ENCODE assay signal across 23 cellular contexts in genomic region chr12:52187206-52187605, GRCh38. TPM values are rescaled to one million over a fixed set of nuclear protein-coding genes. Genes with fewer than 3 reads are reported as not detected.
DNase-seq lines count a peak whose midpoint lies in the region; ATAC-seq and TF ChIP-seq lines count a peak whose summit lies in the region.
"Had no signal": no experiment of that assay in that cellular context is flagged by ENCODE, and none has a peak within 500 bp of the region (broad histone marks: within the 10 kb centered on the region; RNA-seq: fewer than 3 reads in every experiment).

No MANE protein-coding gene starts in this region.

- peak overlapping the region; percentile 62 for H4K91ac ChIP-seq in mesenchymal stem cell (ENCODE audit: low read length)

- peaks cover 18% of the 10 kb centered on the region for H3K4me1 Mint-ChIP-seq in WTC11

- H3K4ac ChIP-seq in mesenchymal stem cell (ENCODE audit: low read depth in 1 of 2, low read length in 2 of 2), result peak overlapping the region; percentile 1 to 20

- no peaks in the 10 kb centered on the region for H3K36me3 Mint-ChIP-seq in WTC11

- peak overlapping the region; percentile 87 to 92 for H3K27ac ChIP-seq in SK-N-SH (ENCODE audit: low read depth in 2 of 2, low read length in 1 of 2)
- peak overlapping the region; percentile 78 for H3K27ac ChIP-seq in mesenchymal stem cell (ENCODE audit: low read length, poor library complexity, severe bottlenecking)
- H3K27ac ChIP-seq in vagina, result peak overlapping the region; percentile 52
- H3K27ac ChIP-seq in colonic mucosa, result no peak overlapping the region
- H3K27ac ChIP-seq: 22Rv1, dorsolateral prefrontal cortex, VCaP had no signal

- no peaks in the 10 kb centered on the region for H3K36me3 ChIP-seq in SK-N-SH (replicated peaks in 1 of 2; ENCODE audit: control insufficient read depth in 1 of 2, insufficient read depth in 2 of 2, low read length in 1 of 2)
- peaks cover 0 to 5% of the 10 kb centered on the region in 2 experiments for H3K36me3 ChIP-seq in mesenchymal stem cell (ENCODE audit: control insufficient read depth in 1 of 2, insufficient read depth in 2 of 2, low read depth in 1 of 2, low read length in 2 of 2)
- H3K36me3 ChIP-seq in vagina, result no peaks in the 10 kb centered on the region
- H3K36me3 ChIP-seq in colonic mucosa, result no peaks in the 10 kb centered on the region
- H3K36me3 ChIP-seq: transverse colon had no signal

- no peak for TF ChIP-seq POLR2A in vagina (IDR thresholded peaks at IDR 0.05)

- no peaks in the 10 kb centered on the region for H3K27me3 Mint-ChIP-seq in WTC11 (ENCODE audit: low read depth)

- H2BK12ac ChIP-seq in mesenchymal stem cell (ENCODE audit: low read length in 2 of 2), result peak overlapping the region; percentile 71 to 95

- H3K4me2 ChIP-seq in SK-N-SH (0 out of 2 replicates have a peak overlapping the region, but pooled peaks have one; percentile 46), mesenchymal stem cell (ENCODE audit: low read length, poor library complexity, severe bottlenecking) (no peak overlapping the region)

- H2BK15ac ChIP-seq in mesenchymal stem cell (ENCODE audit: low read depth, poor library complexity, severe bottlenecking), result peak overlapping the region; percentile 96

- H3K4me1 ChIP-seq in SK-N-SH (ENCODE audit: control insufficient read depth in 1 of 2, insufficient read depth in 2 of 2, low read depth in 1 of 2, low read length in 1 of 2) (peaks cover 65 to 83% of the 10 kb centered on the region in 2 experiments), mesenchymal stem cell (ENCODE audit: control insufficient read depth, insufficient read depth, low read depth, low read length) (peaks cover 86% of the 10 kb centered on the region), vagina (peaks cover 49% of the 10 kb centered on the region), colonic mucosa (peaks cover 4% of the 10 kb centered on the region)

- H2BK5ac ChIP-seq in mesenchymal stem cell (ENCODE audit: low read depth, low read length, poor library complexity, severe bottlenecking), result no peak overlapping the region

- H3K18ac ChIP-seq in mesenchymal stem cell (ENCODE audit: low read depth in 1 of 2, low read length in 2 of 2), result peak overlapping the region; percentile 69 to 87

- no peak for TF ChIP-seq RAD21 in SK-N-SH (IDR thresholded peaks at IDR 0.05; ENCODE audit: low read length)

- peak overlapping the region in 1 of 2 experiments; percentile 53 for H3K14ac ChIP-seq in mesenchymal stem cell (ENCODE audit: low read length in 2 of 2)

- no peak for ATAC-seq in SK-N-SH treated with all-trans-retinoic acid at 6 μM for 48 hours
- peak; percentile 29; the same call in 1 of the 2 replicates for ATAC-seq in WTC11
- ATAC-seq in GM21717 (IDR thresholded peaks at IDR 0.05; ENCODE audit: unreplicated experiment), result no peak
- ATAC-seq: K562 had no signal

- TF ChIP-seq CTCF in SK-N-SH (IDR thresholded peaks at IDR 0.05), result no peak
- no peak for TF ChIP-seq CTCF in WTC11 (IDR thresholded peaks at IDR 0.05)
- TF ChIP-seq CTCF in vagina (IDR thresholded peaks at IDR 0.05), result no peak
- no peak for TF ChIP-seq CTCF in colonic mucosa (IDR thresholded peaks at IDR 0.05)

- CTCF ChIA-PET in SK-N-SH (lab: Yijun Ruan, JAX), result interaction anchor here (1.0 to 5.1 kb wide), 4 partner anchors 10 to 162 kb away, joined by 3 to 17 read pairs (median 6); no protein-coding TSS in a partner anchor
- CTCF ChIA-PET in WTC11 (lab: Charles Lee), result interaction anchor here (0.7 to 3.6 kb wide), 12 partner anchors 10 to 175 kb away, joined by 3 to 23 read pairs (median 3); no protein-coding TSS in a partner anchor

- peak overlapping the region; percentile 12 for H2BK120ac ChIP-seq in mesenchymal stem cell (ENCODE audit: low read depth, low read length)

- WGBS in SK-N-SH (ENCODE audit: low lambda C conversion rate), result 83% methylated on average over 8 of the region's 11 CpGs
- 90% methylated on average over 11 of the region's 11 CpGs for WGBS in mesenchymal stem cell

- TF ChIP-seq EP300 in SK-N-SH (IDR thresholded peaks at IDR 0.05; ENCODE audit: borderline replicate concordance in 1 of 2, low read depth in 1 of 2, low read length in 1 of 2), result no peak

- no peak overlapping the region for H3K23ac ChIP-seq in mesenchymal stem cell (ENCODE audit: low read length in 2 of 2)

- H4K20me1 ChIP-seq in SK-N-SH (ENCODE audit: insufficient read depth), result no peaks in the 10 kb centered on the region

- peaks cover 32% of the 10 kb centered on the region; the same call in 1 of the 2 replicates for H3K79me2 ChIP-seq in SK-N-SH (ENCODE audit: insufficient read depth)

- H3F3A ChIP-seq in SK-N-SH (replicated peaks; ENCODE audit: insufficient read depth), result peaks cover 13% of the 10 kb centered on the region

- no peak overlapping the region for H3K27ac Mint-ChIP-seq in WTC11

- H3K4me3 ChIP-seq in SK-N-SH (ENCODE audit: low read depth in 2 of 2, low read length in 1 of 2) (no peak overlapping the region), mesenchymal stem cell (ENCODE audit: insufficient read depth in 1 of 2, low read depth in 1 of 2, low read length in 2 of 2) (no peak overlapping the region), vagina (no peak overlapping the region), colonic mucosa (no peak overlapping the region)
- H3K4me3 ChIP-seq: dorsolateral prefrontal cortex, K562, SJCRH30, transverse colon had no signal

- H3K9me3 ChIP-seq in SK-N-SH (no peaks in the 10 kb centered on the region), mesenchymal stem cell (ENCODE audit: control insufficient read depth, low read length) (no peaks in the 10 kb centered on the region), vagina (no peaks in the 10 kb centered on the region), colonic mucosa (no peaks in the 10 kb centered on the region)
- H3K9me3 ChIP-seq: SJCRH30, transverse colon had no signal

- POLR2A ChIA-PET in SK-N-SH (lab: Yijun Ruan, JAX) (interaction anchor here (4.4 kb wide), 1 partner anchor 14 kb away, joined by 53 read pairs; no protein-coding TSS in a partner anchor), WTC11 (lab: Charles Lee) (no interaction called here)

- no peak overlapping the region for H3K4me3 Mint-ChIP-seq in WTC11
- H3K4me3 Mint-ChIP-seq: nephron had no signal

- no peaks in the 10 kb centered on the region for H3K9me3 Mint-ChIP-seq in WTC11
- H3K9me3 Mint-ChIP-seq: nephron had no signal

- peaks cover 4% of the 10 kb centered on the region for H3K79me1 ChIP-seq in mesenchymal stem cell (replicated peaks; ENCODE audit: low read length, poor library complexity, severe bottlenecking)

- H2AFZ ChIP-seq in SK-N-SH (ENCODE audit: low read depth) (no peak overlapping the region), mesenchymal stem cell (ENCODE audit: low read depth, low read length) (no peak overlapping the region)

- no peaks in the 10 kb centered on the region for H3K9me2 ChIP-seq in SK-N-SH

- H2AK5ac ChIP-seq in mesenchymal stem cell (ENCODE audit: low read length, severe bottlenecking), result peak overlapping the region; percentile 98

- H3K27me3 ChIP-seq in SK-N-SH (ENCODE audit: insufficient read depth), result no peaks in the 10 kb centered on the region
- H3K27me3 ChIP-seq in mesenchymal stem cell (ENCODE audit: control insufficient read depth in 1 of 2, insufficient read depth in 1 of 2, low read length in 2 of 2), result no peaks in the 10 kb centered on the region
- H3K27me3 ChIP-seq in vagina, result no peaks in the 10 kb centered on the region
- H3K27me3 ChIP-seq in colonic mucosa, result no peaks in the 10 kb centered on the region
- H3K27me3 ChIP-seq: dorsolateral prefrontal cortex, SJCRH30, transverse colon had no signal

- intact Hi-C loops in vagina (cut with DNase I), result no loop called here
- intact Hi-C loops in colonic mucosa (cut with DNase I), result no loop called here

- H4K8ac ChIP-seq in mesenchymal stem cell (ENCODE audit: low read length), result peak overlapping the region; percentile 62

- no peak overlapping the region for H3K9ac ChIP-seq in SK-N-SH
- no peak overlapping the region for H3K9ac ChIP-seq in mesenchymal stem cell (ENCODE audit: low read length)
- H3K9ac ChIP-seq in colonic mucosa (ENCODE audit: low read depth in 2 of 2, low read length in 2 of 2), result no peak overlapping the region

- DNase-seq in SK-N-SH (no peak), WTC11 (ENCODE audit: low spot score) (no peak), mesenchymal stem cell (no peak), vagina (ENCODE audit: extremely low spot score in 2 of 2) (no peak), GM03348 (ENCODE audit: low spot score) (no peak), colonic mucosa (no peak)
- DNase-seq: activated CD4-positive, alpha-beta T cell treated with anti-CD3 and anti-CD28 coated beads, Interleukin-2, amount 50 U/mL, for 48 hours; activated effector memory CD4-positive, alpha-beta T cell treated with anti-CD3 and anti-CD28 coated beads, Interleukin-2, amount 50 U/mL, for 16 hours; dorsolateral prefrontal cortex; posterior cingulate gyrus; SJCRH30; stimulated activated naive CD4-positive, alpha-beta T cell treated with Interleukin-2 at 50 U/mL for 16 hours; transverse colon had no signal

TF ChIP-seq in SK-N-SH, 30 proteins besides CTCF, POLR2A, EP300 and RAD21 (continues in another document):
- TF ChIP-seq ELF1 (IDR thresholded peaks at IDR 0.05), result no peak
- TF ChIP-seq RCOR1 (IDR thresholded peaks at IDR 0.05; ENCODE audit: low read length), result no peak
- TF ChIP-seq POLR2AphosphoS5 (IDR thresholded peaks at IDR 0.05; ENCODE audit: low read depth, low read length), result no peak

TF ChIP-seq in SK-N-SH treated with all-trans-retinoic acid at 6 μM for 48 hours, 23 proteins besides CTCF, POLR2A, EP300 and RAD21 (continues in another document):
- TF ChIP-seq PPARA (CRISPR knock-in tag; IDR thresholded peaks at IDR 0.05; ENCODE audit: borderline replicate concordance) (no peak), ZFP3 (CRISPR knock-in tag; IDR thresholded peaks at IDR 0.05) (no peak), GLIS3 (CRISPR knock-in tag; IDR thresholded peaks at IDR 0.05) (no peak), ISL1 (CRISPR knock-in tag; IDR thresholded peaks at IDR 0.05) (no peak)

TF ChIP-seq in WTC11, 78 proteins besides CTCF, POLR2A, EP300 and RAD21 (continues in another document):
- TF ChIP-seq ZNF121 (CRISPR knock-in tag; IDR thresholded peaks at IDR 0.05), result 0 out of 2 replicates have a peak, but pooled peaks have one; percentile 25

RNA-seq across cellular contexts. Expression of gene KRT80, which starts 4.6 kb away (rescaled TPM):
- polyA plus RNA-seq in SK-N-SH (2012; rRNA removed), result 14.9 and 17.4 TPM in 2 replicates
- 8.1 and 10.8 TPM in 2 replicates for polyA plus RNA-seq in SK-N-SH (2012; cell fraction: cytosol; rRNA removed)
- 21.6 and 31.9 TPM in 2 replicates for polyA plus RNA-seq in SK-N-SH (2012; cell fraction: nucleus; rRNA removed)
- 0.09 to 0.11 TPM (median 0.11 TPM) in 3 replicates for total RNA-seq in WTC11 (2021)
- 0.72 TPM for polyA plus RNA-seq in mesenchymal stem cell (2013, experiment 1 of 2)
- 0.84 TPM for polyA plus RNA-seq in mesenchymal stem cell (2013, experiment 2 of 2)
- 7.9 TPM for total RNA-seq in vagina
- total RNA-seq in colonic mucosa, result 1 to 10 TPM in 1 of 2 donors, under 1 TPM in 1; 0.66 to 4.9 TPM
- total RNA-seq: K562; mesenteric fat pad; OCI-LY7; T-helper 2 cell treated with Interferon-gamma antibody and Interleukin-4, amounts not matched to agents 100 ng/mL and 5 ng/mL, for 36 hours had no signal
- polyA plus RNA-seq: K562 had no signal

RNA-seq across cellular contexts. Expression of gene KRT7, which starts 45.8 kb away (rescaled TPM):
- 3.2 and 5.4 TPM in 2 replicates for polyA plus RNA-seq in SK-N-SH (2012; rRNA removed)
- 2.9 TPM in 2 replicates for polyA plus RNA-seq in SK-N-SH (2012; cell fraction: cytosol; rRNA removed)
- 1.9 and 3.3 TPM in 2 replicates for polyA plus RNA-seq in SK-N-SH (2012; cell fraction: nucleus; rRNA removed)
- total RNA-seq in WTC11 (2021), result 10.6 to 11.5 TPM (median 11.4 TPM) in 3 replicates
- 5.1 TPM for polyA plus RNA-seq in mesenchymal stem cell (2013, experiment 1 of 2)
- 5.7 TPM for polyA plus RNA-seq in mesenchymal stem cell (2013, experiment 2 of 2)
- total RNA-seq in vagina, result 7.6 TPM
- 1 to 10 TPM; 2.1 to 4.0 TPM for total RNA-seq in colonic mucosa
- total RNA-seq: OCI-LY7, skeletal muscle tissue had no signal
- polyA plus RNA-seq: K562 had no signal
